In genomic region chr18:26621161-26622026, GRCh38 we compare ENCODE assay signal across 8 cellular contexts.
DNase-seq lines count a peak whose midpoint lies in the region; ATAC-seq, FAIRE-seq and TF ChIP-seq lines count a peak whose summit lies in the region.

No MANE protein-coding gene starts in this region.

- H3K27me3 Mint-ChIP-seq in activated T-helper 1 cell treated with anti-CD3 and anti-CD28 coated beads, Interleukin-12 subunit alpha, Interleukin-12 subunit beta, Interleukin-2, Interleukin-4 antibody, amounts not matched to agents 30 ng/mL and 10 ng/mL and 1 ng/mL, durations not matched to agents 14 hours and 24 hours and 36 hours (ENCODE audit: insufficient read depth): no peaks in the 10 kb centered on the region

- no peaks in the 10 kb centered on the region for H3K4me1 Mint-ChIP-seq in activated T-helper 1 cell treated with anti-CD3 and anti-CD28 coated beads, Interleukin-12 subunit alpha, Interleukin-12 subunit beta, Interleukin-2, Interleukin-4 antibody, amounts not matched to agents 30 ng/mL and 10 ng/mL and 1 ng/mL, durations not matched to agents 14 hours and 24 hours and 36 hours (ENCODE audit: low read depth)

- peak overlapping the region; percentile 24 for H3K4me3 Mint-ChIP-seq in activated T-helper 1 cell treated with anti-CD3 and anti-CD28 coated beads, Interleukin-12 subunit alpha, Interleukin-12 subunit beta, Interleukin-2, Interleukin-4 antibody, amounts not matched to agents 30 ng/mL and 10 ng/mL and 1 ng/mL, durations not matched to agents 14 hours and 24 hours and 36 hours

- peak; percentile 92 for ATAC-seq in GM19035 (IDR thresholded peaks at IDR 0.05; ENCODE audit: unreplicated experiment)

- H3K27ac Mint-ChIP-seq in activated T-helper 1 cell treated with anti-CD3 and anti-CD28 coated beads, Interleukin-12 subunit alpha, Interleukin-12 subunit beta, Interleukin-2, Interleukin-4 antibody, amounts not matched to agents 30 ng/mL and 10 ng/mL and 1 ng/mL, durations not matched to agents 14 hours and 24 hours and 36 hours: no peak overlapping the region

- peaks cover 24% of the 10 kb centered on the region for H3K9me3 Mint-ChIP-seq in activated T-helper 1 cell treated with anti-CD3 and anti-CD28 coated beads, Interleukin-12 subunit alpha, Interleukin-12 subunit beta, Interleukin-2, Interleukin-4 antibody, amounts not matched to agents 30 ng/mL and 10 ng/mL and 1 ng/mL, durations not matched to agents 14 hours and 24 hours and 36 hours

- no peak for FAIRE-seq in D721Med (lab: Jason Lieb, UNC)

- peak; percentile 52 for TF ChIP-seq CTCF in D721Med (IDR thresholded peaks at IDR 0.05; ENCODE audit: insufficient read depth, missing control alignments)

- intact Hi-C loops in activated T-helper 1 cell treated with anti-CD3 and anti-CD28 coated beads, Interleukin-12 subunit alpha, Interleukin-12 subunit beta, Interleukin-2, Interleukin-4 antibody, amounts not matched to agents 30 ng/mL and 10 ng/mL and 1 ng/mL, durations not matched to agents 14 hours and 24 hours and 36 hours (cut with micrococcal nuclease): loop anchor here (1.0 to 2.0 kb wide), 2 partner anchors 28 to 977 kb away; no protein-coding TSS in a partner anchor

- DNase-seq in D721Med (ENCODE audit: insufficient read length, low spot score): no peak
- DNase-seq in HuH-7.5 (ENCODE audit: low spot score): peak; percentile 39
- no peak for DNase-seq in activated T-helper 1 cell treated with anti-CD3 and anti-CD28 coated beads, Interleukin-12 subunit alpha, Interleukin-12 subunit beta, Interleukin-2, Interleukin-4 antibody, amounts not matched to agents 30 ng/mL and 10 ng/mL and 1 ng/mL, durations not matched to agents 14 hours and 24 hours and 36 hours (ENCODE audit: low spot score)
- peak; percentile 34 for DNase-seq in hepatic stellate cell (ENCODE audit: low spot score)
- DNase-seq in stimulated activated CD4-positive, alpha-beta T cell treated with anti-CD3 and anti-CD28 coated beads, Interleukin-4, amount 100 ng/mL, for 1 hour: peak; percentile 22
- no peak for DNase-seq in ureter (ENCODE audit: low spot score)
- no peak for DNase-seq in SHP77 treated with DMSO at 0.1 percent for 48 hours (lab: John Stamatoyannopoulos, UW)

- no peaks in the 10 kb centered on the region for H3K36me3 Mint-ChIP-seq in activated T-helper 1 cell treated with anti-CD3 and anti-CD28 coated beads, Interleukin-12 subunit alpha, Interleukin-12 subunit beta, Interleukin-2, Interleukin-4 antibody, amounts not matched to agents 30 ng/mL and 10 ng/mL and 1 ng/mL, durations not matched to agents 14 hours and 24 hours and 36 hours (ENCODE audit: low read depth)

Comparison
In these comparisons a context has a peak if more than half of its experiments do, and no peak if none do; other contexts are left out.
1. DNase-seq: peak in HuH-7.5 (single experiment), hepatic stellate cell (single experiment) and stimulated activated CD4-positive, alpha-beta T cell treated with anti-CD3 and anti-CD28 coated beads, Interleukin-4, amount 100 ng/mL, for 1 hour (single experiment); none in D721Med (single experiment), activated T-helper 1 cell treated with anti-CD3 and anti-CD28 coated beads, Interleukin-12 subunit alpha, Interleukin-12 subunit beta, Interleukin-2, Interleukin-4 antibody, amounts not matched to agents 30 ng/mL and 10 ng/mL and 1 ng/mL, durations not matched to agents 14 hours and 24 hours and 36 hours (single experiment), ureter (single experiment) and SHP77 treated with DMSO at 0.1 percent for 48 hours (single experiment).